Comparison of ENCODE assay signal across 15 cellular contexts in the genomic region with DNA sequence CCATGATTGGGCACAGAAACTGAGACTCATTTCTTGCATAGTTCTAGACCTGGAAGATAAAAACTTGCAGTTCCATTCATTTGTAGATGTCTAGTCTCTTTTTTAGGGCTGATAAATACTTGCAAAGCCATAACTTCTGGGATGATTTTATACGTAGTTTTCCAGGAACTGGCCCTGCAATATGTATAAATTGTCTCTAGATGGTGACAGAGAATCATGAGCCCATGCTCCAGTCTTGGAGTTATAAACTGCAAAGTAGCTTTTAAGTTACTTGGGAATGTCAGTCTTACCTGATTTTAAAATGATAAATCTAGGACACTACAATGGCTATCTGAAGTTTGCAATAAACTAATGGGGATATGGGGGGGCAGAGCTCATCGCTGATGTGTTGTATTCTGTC. TPM values are rescaled to one million over a fixed set of nuclear protein-coding genes. Genes with fewer than 3 reads are reported as not detected.
DNase-seq lines count a peak whose midpoint lies in the region; ATAC-seq, FAIRE-seq and TF ChIP-seq lines count a peak whose summit lies in the region.
"Had no signal": no experiment of that assay in that cellular context is flagged by ENCODE, and none has a peak within 500 bp of the region (broad histone marks: within the 10 kb centered on the region; RNA-seq: fewer than 3 reads in every experiment).

No MANE protein-coding gene starts in this region.

- no peak for ATAC-seq in A549
- no peak for ATAC-seq in lower lobe of right lung
- ATAC-seq: left lung had no signal

- POLR2A ChIA-PET in A549 (lab: Yijun Ruan, JAX): no interaction called here
- POLR2A ChIA-PET in OCI-LY7 (lab: Charles Lee): interaction anchor here (0.6 kb wide), 2 partner anchors 206 to 408 kb away, joined by 4 to 5 read pairs; no protein-coding TSS in a partner anchor

- TF ChIP-seq CTCF in A549 (IDR thresholded peaks at IDR 0.05): peak; percentile 23; the same call in 2 of the 3 replicates
- peak; percentile 38; the same call in 1 of the 2 replicates for TF ChIP-seq CTCF in OCI-LY7 (conservative IDR thresholded peaks at IDR 0.05; ENCODE audit: low read length)
- TF ChIP-seq CTCF in ovary (IDR thresholded peaks at IDR 0.05): no peak
- TF ChIP-seq CTCF in adrenal gland (IDR thresholded peaks at IDR 0.05): no peak
- no peak for TF ChIP-seq CTCF in lower lobe of right lung (IDR thresholded peaks at IDR 0.05)

- CTCF ChIA-PET in A549 (lab: Yijun Ruan, JAX): interaction anchor here (1.1 to 4.6 kb wide), 3 partner anchors 10 to 201 kb away, joined by 3 to 21 read pairs (median 3); no protein-coding TSS in a partner anchor
- CTCF ChIA-PET in OCI-LY7 (lab: Charles Lee; ENCODE audit: unreplicated experiment): no interaction called here

- no TSS peak for BruUV-seq in OCI-LY7 (replicated peaks; lab: Mats Ljungman, UMichigan)

- H3K27ac ChIP-seq in A549 (no peak overlapping the region), OCI-LY7 (ENCODE audit: low read depth, low read length, poor library complexity, severe bottlenecking) (no peak overlapping the region), ovary (no peak overlapping the region), adrenal gland (no peak overlapping the region), lower lobe of right lung (no peak overlapping the region)
- H3K27ac ChIP-seq: ascending aorta, esophagus squamous epithelium, left lung, right atrium auricular region, vagina had no signal

- FAIRE-seq in A549 (lab: Jason Lieb, UNC): no peak

- H4K20me1 ChIP-seq in OCI-LY7 (ENCODE audit: insufficient read depth, low read length): no peaks in the 10 kb centered on the region

- TF ChIP-seq RAD21 in A549 (conservative IDR thresholded peaks at IDR 0.05 in 1 of 2, IDR thresholded peaks at IDR 0.05 in 1 of 2): peak; percentile 30 to 50; a peak in 4 of 5 replicates

- H3K4me3 ChIP-seq in A549: no peak overlapping the region
- no peak overlapping the region for H3K4me3 ChIP-seq in OCI-LY7 (ENCODE audit: low read depth, low read length, poor library complexity, severe bottlenecking)
- H3K4me3 ChIP-seq in ovary: no peak overlapping the region
- no peak overlapping the region for H3K4me3 ChIP-seq in adrenal gland
- no peak overlapping the region for H3K4me3 ChIP-seq in lower lobe of right lung
- H3K4me3 ChIP-seq: ascending aorta, esophagus squamous epithelium, left lung, right atrium auricular region, vagina had no signal

- TF ChIP-seq EP300 in A549 (IDR thresholded peaks at IDR 0.05): no peak
- TF ChIP-seq EP300 in ovary (IDR thresholded peaks at IDR 0.05): no peak

- H3K79me2 ChIP-seq in OCI-LY7 (ENCODE audit: insufficient read depth, low read depth, low read length): no peaks in the 10 kb centered on the region

- H3K4me2 ChIP-seq in A549 (no peak overlapping the region), OCI-LY7 (ENCODE audit: low read length) (no peak overlapping the region)

- no peak overlapping the region for H2AFZ ChIP-seq in OCI-LY7 (ENCODE audit: low read length)

- no peaks in the 10 kb centered on the region for H3K36me3 ChIP-seq in OCI-LY7 (ENCODE audit: insufficient read depth, low read length)
- H3K36me3 ChIP-seq in ovary: no peaks in the 10 kb centered on the region
- no peaks in the 10 kb centered on the region for H3K36me3 ChIP-seq in adrenal gland (replicated peaks in 1 of 2)
- no peaks in the 10 kb centered on the region for H3K36me3 ChIP-seq in lower lobe of right lung
- H3K36me3 ChIP-seq: ascending aorta, esophagus squamous epithelium, left lung, right atrium auricular region, vagina had no signal

- DNase-seq in A549 (ENCODE audit: low read depth in 1 of 2, low spot score in 1 of 2) (peak in 1 of 2 experiments; percentile 29), EH (ENCODE audit: low read depth) (peak; percentile 1), OCI-LY7 (ENCODE audit: low spot score) (no peak), iPS-NIHi7 (ENCODE audit: extremely low spot score) (peak; percentile 24), ovary (no peak), adrenal gland (no peak), lower lobe of right lung (no peak), NCI-H1930 (lab: John Stamatoyannopoulos, UW) (no peak)
- DNase-seq: Caco-2, esophagus squamous epithelium, left lung had no signal

- no peaks in the 10 kb centered on the region for H3K9me2 ChIP-seq in OCI-LY7 (ENCODE audit: insufficient read depth, low read length)

- H3K9me3 ChIP-seq in A549 (no peaks in the 10 kb centered on the region), OCI-LY7 (ENCODE audit: low read length) (no peaks in the 10 kb centered on the region), ovary (no peaks in the 10 kb centered on the region), adrenal gland (replicated peaks in 1 of 3) (no peaks in the 10 kb centered on the region), lower lobe of right lung (no peaks in the 10 kb centered on the region)
- H3K9me3 ChIP-seq: ascending aorta, Caco-2, esophagus squamous epithelium, left lung, right atrium auricular region, vagina had no signal

- 64% methylated on average over 2 of the region's 2 CpGs for WGBS in A549 (ENCODE audit: missing lambda C conversion rate)
- 64 to 82% (median 76%) methylated on average over 2 of the region's 2 CpGs for WGBS in ovary, 3 donors
- WGBS in adrenal gland, 4 donors: 44 to 60% (median 57%) methylated on average over 2 of the region's 2 CpGs

- peaks cover 11% of the 10 kb centered on the region for H3K4me1 ChIP-seq in A549
- H3K4me1 ChIP-seq in OCI-LY7 (ENCODE audit: insufficient read depth, low read length, poor library complexity, severe bottlenecking): no peaks in the 10 kb centered on the region
- H3K4me1 ChIP-seq in ovary (ENCODE audit: insufficient read depth): peaks cover 3% of the 10 kb centered on the region
- H3K4me1 ChIP-seq in adrenal gland (replicated peaks in 1 of 2): no peaks in the 10 kb centered on the region
- H3K4me1 ChIP-seq in lower lobe of right lung: no peaks in the 10 kb centered on the region
- H3K4me1 ChIP-seq: ascending aorta, left lung had no signal

- intact Hi-C loops in OCI-LY7 (cut with micrococcal nuclease; ENCODE audit: unreplicated experiment) (loop anchor here (10.0 kb wide), 1 partner anchor 203 kb away; no protein-coding TSS in a partner anchor), ovary (cut with DNase I) (no loop called here), adrenal gland (cut with DNase I) (no loop called here), lower lobe of right lung (cut with DNase I) (no loop called here)

- H3K27me3 ChIP-seq in ovary: no peaks in the 10 kb centered on the region
- peaks cover 21% of the 10 kb centered on the region for H3K27me3 ChIP-seq in adrenal gland
- peaks cover 27% of the 10 kb centered on the region for H3K27me3 ChIP-seq in lower lobe of right lung (ENCODE audit: low read depth)
- H3K27me3 ChIP-seq: ascending aorta had no signal

- TF ChIP-seq POLR2A in A549 (IDR thresholded peaks at IDR 0.05; ENCODE audit: low read length): no peak
- no peak for TF ChIP-seq POLR2A in ovary (IDR thresholded peaks at IDR 0.05)
- no peak for TF ChIP-seq POLR2A in adrenal gland (IDR thresholded peaks at IDR 0.05)

TF ChIP-seq in A549, 52 proteins besides CTCF, POLR2A, EP300 and RAD21 (continues in another document):
- no peak for TF ChIP-seq ZC3H11A (IDR thresholded peaks at IDR 0.05)
- no peak for TF ChIP-seq NFE2L2 (conservative IDR thresholded peaks at IDR 0.05; ENCODE audit: low read length)
- TF ChIP-seq, protein P1, sequence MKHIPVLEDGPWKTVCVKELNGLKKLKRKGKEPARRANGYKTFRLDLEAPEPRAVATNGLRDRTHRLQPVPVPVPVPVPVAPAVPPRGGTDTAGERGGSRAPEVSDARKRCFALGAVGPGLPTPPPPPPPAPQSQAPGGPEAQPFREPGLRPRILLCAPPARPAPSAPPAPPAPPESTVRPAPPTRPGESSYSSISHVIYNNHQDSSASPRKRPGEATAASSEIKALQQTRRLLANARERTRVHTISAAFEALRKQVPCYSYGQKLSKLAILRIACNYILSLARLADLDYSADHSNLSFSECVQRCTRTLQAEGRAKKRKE (CRISPR knock-in tag; IDR thresholded peaks at IDR 0.05; ENCODE audit: low read depth): no peak
- TF ChIP-seq RARB (CRISPR knock-in tag; IDR thresholded peaks at IDR 0.05): no peak
- TF ChIP-seq TFCP2L1 (CRISPR knock-in tag; IDR thresholded peaks at IDR 0.05): no peak
- no peak for TF ChIP-seq CBX2 (IDR thresholded peaks at IDR 0.05; ENCODE audit: borderline replicate concordance, low read depth)
- TF ChIP-seq GATA3 (IDR thresholded peaks at IDR 0.05; ENCODE audit: borderline replicate concordance): no peak
- TF ChIP-seq PBX3 (IDR thresholded peaks at IDR 0.05): no peak
- TF ChIP-seq HEYL (CRISPR knock-in tag; IDR thresholded peaks at IDR 0.05): no peak
- TF ChIP-seq ZFP36 (IDR thresholded peaks at IDR 0.05; ENCODE audit: borderline replicate concordance, partially characterized antibody): no peak

RNA-seq across cellular contexts. Expression of gene ADAMTS18, which starts 3.0 kb away (rescaled TPM):
- polyA plus RNA-seq in A549 (2011; rRNA removed) (0.03 and 0.07 TPM in 2 replicates), A549 (2017; fragmentation: RNase III; extraction: RNeasy Plus Mini Kit Qiagen cat#74134 plus additional on column Dnase treatment) (0.01 to 0.03 TPM in 2 of 3 replicates, not detected in the other), ovary (under 1 TPM; 0.82 to 1.00 TPM), adrenal gland (under 1 TPM in 1 of 3 donors, not detected in 2; 0.10 TPM)
- 0.01 TPM in 2 replicates for polyA plus RNA-seq in A549 (2012; cell fraction: cytosol; rRNA removed)
- 0.01 TPM in 1 of 2 replicates, not detected in the other for polyA plus RNA-seq in A549 (2012; cell fraction: nucleus; rRNA removed)
- polyA minus RNA-seq in A549 (2011; rRNA and poly(A)+ RNA removed): not detected in 2 replicates
- total RNA-seq in OCI-LY7 (2014; rRNA removed; shearing (Covaris generic)): not detected in 2 replicates
- total RNA-seq in OCI-LY7 (2022) (not detected in 2 replicates), ovary (1 to 10 TPM in 2 of 7 donors, under 1 TPM in 4, not detected in 1; 0.05 to 2.3 (median 0.60) TPM), adrenal gland (under 1 TPM in 1 of 8 donors, not detected in 7; 0.32 TPM), lower lobe of right lung (0.09 TPM)
- total RNA-seq: ascending aorta, esophagus squamous epithelium, NCI-H460, right atrium auricular region had no signal

Comparison
In these comparisons a context has a peak if more than half of its experiments do, and no peak if none do; other contexts are left out.
1. DNase-seq: peak in EH (single experiment) and iPS-NIHi7 (single experiment); none in OCI-LY7 (single experiment), ovary (0 of 5), adrenal gland (0 of 7), lower lobe of right lung (single experiment) and NCI-H1930 (0 of 2).
2. CTCF ChIP-seq: peak in A549 (single experiment) and OCI-LY7 (single experiment); none in ovary (0 of 3), adrenal gland (0 of 6) and lower lobe of right lung (single experiment).